ENCODE assay signal across 1 cellular context in the genomic region with DNA sequence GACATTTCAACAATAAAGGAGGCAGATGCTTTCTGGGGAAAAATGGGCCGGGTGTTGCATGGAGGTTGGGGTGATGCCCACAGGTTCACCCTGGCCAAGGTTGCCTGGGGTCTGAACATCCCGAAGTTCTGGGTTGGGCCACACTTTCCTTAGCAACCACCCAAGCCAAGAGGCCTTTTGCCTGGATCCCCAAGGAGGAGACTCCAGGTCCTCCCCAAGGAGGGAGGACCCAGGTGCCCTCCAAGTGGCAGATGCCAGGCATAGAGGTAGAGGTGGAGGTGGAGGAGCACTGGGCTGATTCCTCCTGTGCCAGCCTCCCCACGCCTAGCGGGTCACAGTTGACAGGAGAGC.
TF ChIP-seq lines count a peak whose summit lies in the region.

No MANE protein-coding gene starts in this region.

TF ChIP-seq in HepG2, 621 proteins besides CTCF, POLR2A, EP300 and RAD21:
- no peak for TF ChIP-seq ZFP62 (CRISPR knock-in tag; IDR thresholded peaks at IDR 0.05)
- TF ChIP-seq, protein P1, sequence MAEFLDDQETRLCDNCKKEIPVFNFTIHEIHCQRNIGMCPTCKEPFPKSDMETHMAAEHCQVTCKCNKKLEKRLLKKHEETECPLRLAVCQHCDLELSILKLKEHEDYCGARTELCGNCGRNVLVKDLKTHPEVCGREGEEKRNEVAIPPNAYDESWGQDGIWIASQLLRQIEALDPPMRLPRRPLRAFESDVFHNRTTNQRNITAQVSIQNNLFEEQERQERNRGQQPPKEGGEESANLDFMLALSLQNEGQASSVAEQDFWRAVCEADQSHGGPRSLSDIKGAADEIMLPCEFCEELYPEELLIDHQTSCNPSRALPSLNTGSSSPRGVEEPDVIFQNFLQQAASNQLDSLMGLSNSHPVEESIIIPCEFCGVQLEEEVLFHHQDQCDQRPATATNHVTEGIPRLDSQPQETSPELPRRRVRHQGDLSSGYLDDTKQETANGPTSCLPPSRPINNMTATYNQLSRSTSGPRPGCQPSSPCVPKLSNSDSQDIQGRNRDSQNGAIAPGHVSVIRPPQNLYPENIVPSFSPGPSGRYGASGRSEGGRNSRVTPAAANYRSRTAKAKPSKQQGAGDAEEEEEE (CRISPR knock-in tag; IDR thresholded peaks at IDR 0.05; ENCODE audit: borderline replicate concordance) = no peak
- TF ChIP-seq ZEB1 (IDR thresholded peaks at IDR 0.05; ENCODE audit: insufficient replicate concordance, low read depth) = peak; percentile 43
- TF ChIP-seq, protein P2, sequence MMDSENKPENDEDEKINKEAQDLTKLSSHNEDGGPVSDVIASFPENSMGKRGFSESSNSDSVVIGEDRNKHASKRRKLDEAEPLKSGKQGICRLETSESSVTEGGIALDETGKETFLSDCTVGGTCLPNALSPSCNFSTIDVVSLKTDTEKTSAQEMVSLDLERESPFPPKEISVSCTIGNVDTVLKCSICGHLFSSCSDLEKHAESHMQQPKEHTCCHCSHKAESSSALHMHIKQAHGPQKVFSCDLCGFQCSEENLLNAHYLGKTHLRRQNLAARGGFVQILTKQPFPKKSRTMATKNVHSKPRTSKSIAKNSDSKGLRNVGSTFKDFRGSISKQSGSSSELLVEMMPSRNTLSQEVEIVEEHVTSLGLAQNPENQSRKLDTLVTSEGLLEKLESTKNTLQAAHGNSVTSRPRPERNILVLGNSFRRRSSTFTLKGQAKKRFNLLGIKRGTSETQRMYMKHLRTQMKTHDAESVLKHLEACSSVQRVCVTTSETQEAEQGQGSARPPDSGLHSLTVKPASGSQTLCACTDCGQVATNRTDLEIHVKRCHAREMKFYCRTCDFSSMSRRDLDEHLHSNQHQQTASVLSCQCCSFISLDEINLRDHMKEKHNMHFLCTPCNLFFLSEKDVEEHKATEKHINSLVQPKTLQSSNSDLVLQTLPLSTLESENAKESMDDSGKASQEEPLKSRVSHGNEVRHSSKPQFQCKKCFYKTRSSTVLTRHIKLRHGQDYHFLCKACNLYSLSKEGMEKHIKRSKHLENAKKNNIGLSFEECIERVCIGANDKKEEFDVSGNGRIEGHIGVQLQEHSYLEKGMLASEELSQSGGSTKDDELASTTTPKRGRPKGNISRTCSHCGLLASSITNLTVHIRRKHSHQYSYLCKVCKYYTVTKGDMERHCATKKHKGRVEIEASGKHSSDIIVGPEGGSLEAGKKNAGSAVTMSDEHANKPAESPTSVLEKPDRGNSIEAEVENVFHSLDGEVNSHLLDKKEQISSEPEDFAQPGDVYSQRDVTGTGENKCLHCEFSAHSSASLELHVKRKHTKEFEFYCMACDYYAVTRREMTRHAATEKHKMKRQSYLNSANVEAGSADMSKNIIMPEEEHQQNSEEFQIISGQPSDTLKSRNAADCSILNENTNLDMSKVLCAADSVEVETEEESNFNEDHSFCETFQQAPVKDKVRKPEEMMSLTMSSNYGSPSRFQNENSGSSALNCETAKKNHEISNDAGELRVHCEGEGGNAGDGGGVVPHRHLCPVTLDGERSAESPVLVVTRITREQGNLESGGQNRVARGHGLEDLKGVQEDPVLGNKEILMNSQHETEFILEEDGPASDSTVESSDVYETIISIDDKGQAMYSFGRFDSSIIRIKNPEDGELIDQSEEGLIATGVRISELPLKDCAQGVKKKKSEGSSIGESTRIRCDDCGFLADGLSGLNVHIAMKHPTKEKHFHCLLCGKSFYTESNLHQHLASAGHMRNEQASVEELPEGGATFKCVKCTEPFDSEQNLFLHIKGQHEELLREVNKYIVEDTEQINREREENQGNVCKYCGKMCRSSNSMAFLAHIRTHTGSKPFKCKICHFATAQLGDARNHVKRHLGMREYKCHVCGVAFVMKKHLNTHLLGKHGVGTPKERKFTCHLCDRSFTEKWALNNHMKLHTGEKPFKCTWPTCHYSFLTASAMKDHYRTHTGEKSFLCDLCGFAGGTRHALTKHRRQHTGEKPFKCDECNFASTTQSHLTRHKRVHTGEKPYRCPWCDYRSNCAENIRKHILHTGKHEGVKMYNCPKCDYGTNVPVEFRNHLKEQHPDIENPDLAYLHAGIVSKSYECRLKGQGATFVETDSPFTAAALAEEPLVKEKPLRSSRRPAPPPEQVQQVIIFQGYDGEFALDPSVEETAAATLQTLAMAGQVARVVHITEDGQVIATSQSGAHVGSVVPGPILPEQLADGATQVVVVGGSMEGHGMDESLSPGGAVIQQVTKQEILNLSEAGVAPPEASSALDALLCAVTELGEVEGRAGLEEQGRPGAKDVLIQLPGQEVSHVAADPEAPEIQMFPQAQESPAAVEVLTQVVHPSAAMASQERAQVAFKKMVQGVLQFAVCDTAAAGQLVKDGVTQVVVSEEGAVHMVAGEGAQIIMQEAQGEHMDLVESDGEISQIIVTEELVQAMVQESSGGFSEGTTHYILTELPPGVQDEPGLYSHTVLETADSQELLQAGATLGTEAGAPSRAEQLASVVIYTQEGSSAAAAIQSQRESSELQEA (CRISPR knock-in tag; IDR thresholded peaks at IDR 0.05; ENCODE audit: not compliant biosample characterization) = peak; percentile 23
- 0 out of 2 replicates have a peak, but pooled peaks have one; percentile 18 for TF ChIP-seq CHCHD3 (CRISPR knock-in tag; IDR thresholded peaks at IDR 0.05)
- TF ChIP-seq, protein P3, sequence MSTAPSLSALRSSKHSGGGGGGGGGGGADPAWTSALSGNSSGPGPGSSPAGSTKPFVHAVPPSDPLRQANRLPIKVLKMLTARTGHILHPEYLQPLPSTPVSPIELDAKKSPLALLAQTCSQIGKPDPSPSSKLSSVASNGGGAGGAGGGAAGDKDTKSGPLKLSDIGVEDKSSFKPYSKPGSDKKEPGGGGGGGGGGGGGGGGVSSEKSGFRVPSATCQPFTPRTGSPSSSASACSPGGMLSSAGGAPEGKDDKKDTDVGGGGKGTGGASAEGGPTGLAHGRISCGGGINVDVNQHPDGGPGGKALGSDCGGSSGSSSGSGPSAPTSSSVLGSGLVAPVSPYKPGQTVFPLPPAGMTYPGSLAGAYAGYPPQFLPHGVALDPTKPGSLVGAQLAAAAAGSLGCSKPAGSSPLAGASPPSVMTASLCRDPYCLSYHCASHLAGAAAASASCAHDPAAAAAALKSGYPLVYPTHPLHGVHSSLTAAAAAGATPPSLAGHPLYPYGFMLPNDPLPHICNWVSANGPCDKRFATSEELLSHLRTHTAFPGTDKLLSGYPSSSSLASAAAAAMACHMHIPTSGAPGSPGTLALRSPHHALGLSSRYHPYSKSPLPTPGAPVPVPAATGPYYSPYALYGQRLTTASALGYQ (CRISPR knock-in tag; IDR thresholded peaks at IDR 0.05) = 0 out of 2 replicates have a peak, but pooled peaks have one; percentile 5
- TF ChIP-seq ZNF282 (IDR thresholded peaks at IDR 0.05; ENCODE audit: partially characterized antibody) = no peak
- TF ChIP-seq ZNF749 (CRISPR knock-in tag; IDR thresholded peaks at IDR 0.05; ENCODE audit: borderline replicate concordance) = 0 out of 2 replicates have a peak, but pooled peaks have one; percentile 50
- TF ChIP-seq ZNF569 (CRISPR knock-in tag; IDR thresholded peaks at IDR 0.05; ENCODE audit: borderline replicate concordance) = 0 out of 2 replicates have a peak, but pooled peaks have one; percentile 24
- TF ChIP-seq, protein P4, sequence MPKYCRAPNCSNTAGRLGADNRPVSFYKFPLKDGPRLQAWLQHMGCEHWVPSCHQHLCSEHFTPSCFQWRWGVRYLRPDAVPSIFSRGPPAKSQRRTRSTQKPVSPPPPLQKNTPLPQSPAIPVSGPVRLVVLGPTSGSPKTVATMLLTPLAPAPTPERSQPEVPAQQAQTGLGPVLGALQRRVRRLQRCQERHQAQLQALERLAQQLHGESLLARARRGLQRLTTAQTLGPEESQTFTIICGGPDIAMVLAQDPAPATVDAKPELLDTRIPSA (CRISPR knock-in tag; IDR thresholded peaks at IDR 0.05; ENCODE audit: borderline replicate concordance) = no peak
- TF ChIP-seq DR1 (CRISPR knock-in tag; IDR thresholded peaks at IDR 0.05) = 0 out of 2 replicates have a peak, but pooled peaks have one; percentile 26
- no peak for TF ChIP-seq SNAPC2 (CRISPR knock-in tag; IDR thresholded peaks at IDR 0.05)
- TF ChIP-seq, protein P5, sequence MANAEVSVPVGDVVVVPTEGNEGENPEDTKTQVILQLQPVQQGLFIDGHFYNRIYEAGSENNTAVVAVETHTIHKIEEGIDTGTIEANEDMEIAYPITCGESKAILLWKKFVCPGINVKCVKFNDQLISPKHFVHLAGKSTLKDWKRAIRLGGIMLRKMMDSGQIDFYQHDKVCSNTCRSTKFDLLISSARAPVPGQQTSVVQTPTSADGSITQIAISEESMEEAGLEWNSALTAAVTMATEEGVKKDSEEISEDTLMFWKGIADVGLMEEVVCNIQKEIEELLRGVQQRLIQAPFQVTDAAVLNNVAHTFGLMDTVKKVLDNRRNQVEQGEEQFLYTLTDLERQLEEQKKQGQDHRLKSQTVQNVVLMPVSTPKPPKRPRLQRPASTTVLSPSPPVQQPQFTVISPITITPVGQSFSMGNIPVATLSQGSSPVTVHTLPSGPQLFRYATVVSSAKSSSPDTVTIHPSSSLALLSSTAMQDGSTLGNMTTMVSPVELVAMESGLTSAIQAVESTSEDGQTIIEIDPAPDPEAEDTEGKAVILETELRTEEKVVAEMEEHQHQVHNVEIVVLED (CRISPR knock-in tag; IDR thresholded peaks at IDR 0.05; ENCODE audit: borderline replicate concordance) = 0 out of 2 replicates have a peak, but pooled peaks have one; percentile 6
- TF ChIP-seq AGO2 (optimal IDR thresholded peaks at IDR 0.05; ENCODE audit: low read depth, low read length) = peak; percentile 4
- peak; percentile 57; the same call in 1 of the 2 replicates for TF ChIP-seq ZNF253 (CRISPR knock-in tag; IDR thresholded peaks at IDR 0.05; ENCODE audit: borderline replicate concordance)
- TF ChIP-seq ZNF883 (CRISPR knock-in tag; IDR thresholded peaks at IDR 0.05; ENCODE audit: not compliant biosample characterization) = peak; percentile 31
- TF ChIP-seq KLF15 (CRISPR knock-in tag; IDR thresholded peaks at IDR 0.05; ENCODE audit: borderline replicate concordance) = 0 out of 2 replicates have a peak, but pooled peaks have one; percentile 13
- 0 out of 2 replicates have a peak, but pooled peaks have one; percentile 38 for TF ChIP-seq EEA1 (CRISPR knock-in tag; IDR thresholded peaks at IDR 0.05; ENCODE audit: borderline replicate concordance)
- TF ChIP-seq ZNF343 (CRISPR knock-in tag; IDR thresholded peaks at IDR 0.05) = 0 out of 2 replicates have a peak, but pooled peaks have one; percentile 9
